9 cellular contexts compared by ENCODE assay signal in the genomic region with DNA sequence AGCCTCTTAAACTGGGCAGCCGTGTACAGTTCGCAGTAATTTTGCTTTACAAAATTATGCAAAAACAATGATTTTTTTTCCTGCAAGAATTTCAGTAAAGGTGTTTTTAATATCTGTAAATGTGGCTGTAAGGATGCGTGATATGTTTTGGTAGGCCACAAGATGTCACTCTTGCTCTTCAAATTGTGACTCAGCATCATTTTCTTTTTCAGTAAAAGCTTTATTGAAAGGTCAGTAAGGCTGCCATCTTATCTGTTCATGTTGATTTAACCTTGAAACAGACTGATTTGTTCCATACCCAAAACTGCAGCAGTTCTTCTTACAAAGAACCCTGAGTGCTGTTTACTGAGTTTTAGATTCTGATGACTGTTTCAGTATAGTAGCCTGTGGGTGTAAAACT. TPM values are rescaled to one million over a fixed set of nuclear protein-coding genes. Genes with fewer than 3 reads are reported as not detected.
DNase-seq lines count a peak whose midpoint lies in the region; ATAC-seq, FAIRE-seq and TF ChIP-seq lines count a peak whose summit lies in the region.
"Had no signal": no experiment of that assay in that cellular context is flagged by ENCODE, and none has a peak within 500 bp of the region (broad histone marks: within the 10 kb centered on the region; RNA-seq: fewer than 3 reads in every experiment).

No MANE protein-coding gene starts in this region.

- TF ChIP-seq POLR2A in GM12891 (IDR thresholded peaks at IDR 0.05; ENCODE audit: low read depth, low read length), result no peak

- FAIRE-seq in GM12891 (lab: Jason Lieb, UNC), result no peak

- H3K4me3 Mint-ChIP-seq in GM23338 (no peak overlapping the region), nephron progenitor cell (no peak overlapping the region)
- H3K4me3 Mint-ChIP-seq: CD8-positive, alpha-beta memory T cell had no signal

- peaks cover 1% of the 10 kb centered on the region for H3K27me3 Mint-ChIP-seq in GM23338 (ENCODE audit: insufficient read depth, low read depth, poor library complexity)
- H3K27me3 Mint-ChIP-seq in nephron progenitor cell (ENCODE audit: low read depth, poor library complexity), result no peaks in the 10 kb centered on the region
- H3K27me3 Mint-ChIP-seq: CD8-positive, alpha-beta memory T cell had no signal

- H3K4me1 Mint-ChIP-seq in GM23338 (peaks cover 10% of the 10 kb centered on the region; the same call in 2 of the 3 replicates), nephron progenitor cell (peaks cover 4% of the 10 kb centered on the region)

- peaks cover 50% of the 10 kb centered on the region for H3K36me3 Mint-ChIP-seq in GM23338 (ENCODE audit: low read depth)
- peaks cover 28% of the 10 kb centered on the region for H3K36me3 Mint-ChIP-seq in nephron progenitor cell (ENCODE audit: low read depth)

- TF ChIP-seq CTCF in GM23338 (conservative IDR thresholded peaks at IDR 0.05; ENCODE audit: low read depth in 2 of 2), result peak; percentile 46 to 48; a peak in 3 of 4 replicates
- TF ChIP-seq CTCF in OCI-LY7 (conservative IDR thresholded peaks at IDR 0.05; ENCODE audit: low read length), result peak; percentile 76
- TF ChIP-seq CTCF in dorsolateral prefrontal cortex (IDR thresholded peaks at IDR 0.05 in 54 of 56, conservative IDR thresholded peaks at IDR 0.05 in 2 of 56; ENCODE audit: low read depth in 1 of 56, partially characterized antibody in 56 of 56), result peak; percentile 24 to 85 (median 66)
- TF ChIP-seq CTCF in nephron progenitor cell (IDR thresholded peaks at IDR 0.05), result peak; percentile 57

- H3K27ac ChIP-seq in GM23338 (ENCODE audit: low read depth), result peak overlapping the region; percentile 82; the same call in 1 of the 2 replicates
- peak overlapping the region; percentile 15 for H3K27ac ChIP-seq in OCI-LY7 (ENCODE audit: low read depth, low read length, poor library complexity, severe bottlenecking)
- peak overlapping the region in 34 of 59 donors; percentile 3 to 77 (median 44) for H3K27ac ChIP-seq in dorsolateral prefrontal cortex

- BruUV-seq in OCI-LY7 (replicated peaks; lab: Mats Ljungman, UMichigan), result no TSS peak

- H3K4me2 ChIP-seq in GM23338 (no peak overlapping the region), OCI-LY7 (ENCODE audit: low read length) (no peak overlapping the region)

- no peaks in the 10 kb centered on the region for H3F3A ChIP-seq in GM23338 (replicated peaks; ENCODE audit: low read depth)

- no peak overlapping the region for H2AFZ ChIP-seq in GM23338
- H2AFZ ChIP-seq in OCI-LY7 (ENCODE audit: low read length), result no peak overlapping the region

- H3K9me2 ChIP-seq in GM23338 (ENCODE audit: insufficient read depth) (no peaks in the 10 kb centered on the region), OCI-LY7 (ENCODE audit: insufficient read depth, low read length) (no peaks in the 10 kb centered on the region)

- H3K36me3 ChIP-seq in GM23338 (ENCODE audit: insufficient read depth), result peaks cover 5% of the 10 kb centered on the region
- peaks cover 78% of the 10 kb centered on the region for H3K36me3 ChIP-seq in OCI-LY7 (ENCODE audit: insufficient read depth, low read length)

- H3K4me3 ChIP-seq in GM23338 (no peak overlapping the region), OCI-LY7 (ENCODE audit: low read depth, low read length, poor library complexity, severe bottlenecking) (no peak overlapping the region), dorsolateral prefrontal cortex (no peak overlapping the region)

- H3K27ac Mint-ChIP-seq in GM23338, result peak overlapping the region; percentile 83
- no peak overlapping the region for H3K27ac Mint-ChIP-seq in nephron progenitor cell
- H3K27ac Mint-ChIP-seq: CD8-positive, alpha-beta memory T cell had no signal

- ATAC-seq in GM23338 (no peak), GM21619 (IDR thresholded peaks at IDR 0.05; ENCODE audit: unreplicated experiment) (no peak)

- POLR2A ChIA-PET in OCI-LY7 (lab: Charles Lee), result no interaction called here

- intact Hi-C loops in OCI-LY7 (cut with micrococcal nuclease; ENCODE audit: unreplicated experiment), result loop anchor here (5.0 kb wide), 1 partner anchor 221 kb away; no protein-coding TSS in a partner anchor
- intact Hi-C loops in dorsolateral prefrontal cortex (cut with DNase I), result loop anchor here (10.0 kb wide), 3 partner anchors 59 to 869 kb away; no protein-coding TSS in a partner anchor

- H3K9me3 Mint-ChIP-seq in GM23338 (no peaks in the 10 kb centered on the region), nephron progenitor cell (no peaks in the 10 kb centered on the region)
- H3K9me3 Mint-ChIP-seq: CD8-positive, alpha-beta memory T cell had no signal

- H3K9me3 ChIP-seq in OCI-LY7 (ENCODE audit: low read length), result no peaks in the 10 kb centered on the region

- H3K4me1 ChIP-seq in GM23338 (ENCODE audit: insufficient read depth) (no peaks in the 10 kb centered on the region), OCI-LY7 (ENCODE audit: insufficient read depth, low read length, poor library complexity, severe bottlenecking) (no peaks in the 10 kb centered on the region)

- H3K27me3 ChIP-seq in GM23338 (ENCODE audit: insufficient read depth), result no peaks in the 10 kb centered on the region
- peaks cover 0 to 8% (median 0%) of the 10 kb centered on the region in 45 donors for H3K27me3 ChIP-seq in dorsolateral prefrontal cortex

- H4K20me1 ChIP-seq in GM23338 (replicated peaks; ENCODE audit: insufficient read depth) (no peaks in the 10 kb centered on the region; the same call in none of the 2 replicates), OCI-LY7 (ENCODE audit: insufficient read depth, low read length) (no peaks in the 10 kb centered on the region)

- CTCF ChIA-PET in OCI-LY7 (lab: Charles Lee; ENCODE audit: unreplicated experiment), result no interaction called here

- DNase-seq in NCI-H1436 treated with DMSO at 0.1 percent for 48 hours (lab: John Stamatoyannopoulos, UW) (peak; percentile 35), NCI-H1436 (lab: John Stamatoyannopoulos, UW) (no peak), GM23338 (ENCODE audit: low spot score) (no peak), OCI-LY7 (ENCODE audit: low spot score) (peak; percentile 45), dorsolateral prefrontal cortex (no peak), nephron progenitor cell (no peak), GM12891 (ENCODE audit: insufficient read length, low spot score) (no peak)

- 0 out of 2 replicates have a peak, but pooled peaks cover 4% of the 10 kb centered on the region for H3K79me2 ChIP-seq in GM23338 (replicated peaks; ENCODE audit: insufficient read depth)
- H3K79me2 ChIP-seq in OCI-LY7 (ENCODE audit: insufficient read depth, low read depth, low read length), result no peaks in the 10 kb centered on the region

TF ChIP-seq in GM23338, 12 proteins besides CTCF, POLR2A, EP300 and RAD21 (continues in another document):
- TF ChIP-seq, protein P1, sequence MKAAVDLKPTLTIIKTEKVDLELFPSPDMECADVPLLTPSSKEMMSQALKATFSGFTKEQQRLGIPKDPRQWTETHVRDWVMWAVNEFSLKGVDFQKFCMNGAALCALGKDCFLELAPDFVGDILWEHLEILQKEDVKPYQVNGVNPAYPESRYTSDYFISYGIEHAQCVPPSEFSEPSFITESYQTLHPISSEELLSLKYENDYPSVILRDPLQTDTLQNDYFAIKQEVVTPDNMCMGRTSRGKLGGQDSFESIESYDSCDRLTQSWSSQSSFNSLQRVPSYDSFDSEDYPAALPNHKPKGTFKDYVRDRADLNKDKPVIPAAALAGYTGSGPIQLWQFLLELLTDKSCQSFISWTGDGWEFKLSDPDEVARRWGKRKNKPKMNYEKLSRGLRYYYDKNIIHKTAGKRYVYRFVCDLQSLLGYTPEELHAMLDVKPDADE (IDR thresholded peaks at IDR 0.05), result no peak
- TF ChIP-seq STAT1 (IDR thresholded peaks at IDR 0.05; ENCODE audit: unreplicated experiment), result no peak

TF ChIP-seq in GM12891, 5 proteins besides CTCF, POLR2A, EP300 and RAD21:
- TF ChIP-seq POLR2AphosphoS5 (IDR thresholded peaks at IDR 0.05; ENCODE audit: low read depth, low read length), result no peak
- TF ChIP-seq TAF1 (IDR thresholded peaks at IDR 0.05; ENCODE audit: low read depth, low read length), result no peak
- no peak for TF ChIP-seq SPI1 (IDR thresholded peaks at IDR 0.05; ENCODE audit: low read depth, low read length)
- TF ChIP-seq PAX5 (IDR thresholded peaks at IDR 0.05; ENCODE audit: insufficient read depth, low read length, severe bottlenecking), result no peak
- TF ChIP-seq POU2F2 (IDR thresholded peaks at IDR 0.05; ENCODE audit: low read depth, low read length), result no peak
TF ChIP-seq in GM12891: peak in this region for 0.

RNA-seq across cellular contexts. Expression of a gene that starts 39.9 kb away (rescaled TPM):
- total RNA-seq in GM23338 (2014; rRNA removed; shearing (Covaris generic)), result 44.8 and 48.4 TPM in 2 replicates
- polyA plus RNA-seq in GM23338 (2016; fragmentation: Nextera tagmentation; extraction: Ambion mirVana), result 35.3 and 45.3 TPM in 2 replicates
- 16.2 and 16.9 TPM in 2 replicates for total RNA-seq in OCI-LY7 (2014; rRNA removed; shearing (Covaris generic))
- total RNA-seq in OCI-LY7 (2022), result 20.1 and 22.0 TPM in 2 replicates
- total RNA-seq in dorsolateral prefrontal cortex, result 10 to 100 TPM; 10.9 to 20.8 (median 16.2) TPM
- polyA plus RNA-seq in GM12891 (2012; ENCODE audit: low read depth, missing spikeins), result 9.8 TPM

RNA-seq across cellular contexts. Expression of a gene that starts 44.0 kb away (rescaled TPM):
- 110 and 111 TPM in 2 replicates for total RNA-seq in GM23338 (2014; rRNA removed; shearing (Covaris generic))
- polyA plus RNA-seq in GM23338 (2016; fragmentation: Nextera tagmentation; extraction: Ambion mirVana), result 166 and 167 TPM in 2 replicates
- total RNA-seq in OCI-LY7 (2014; rRNA removed; shearing (Covaris generic)), result 144 and 161 TPM in 2 replicates
- 251 and 270 TPM in 2 replicates for total RNA-seq in OCI-LY7 (2022)
- total RNA-seq in dorsolateral prefrontal cortex, result 100 to 1,000 TPM in 7 of 120 experiments, 10 to 100 TPM in 113; 52.6 to 124 (median 81.9) TPM
- polyA plus RNA-seq in GM12891 (2012; ENCODE audit: low read depth, missing spikeins), result 128 TPM

Comparison
In these comparisons a context has a peak if more than half of its experiments do, and no peak if none do; other contexts are left out.
1. DNase-seq: peak in NCI-H1436 treated with DMSO at 0.1 percent for 48 hours (single experiment) and OCI-LY7 (single experiment); none in NCI-H1436 (single experiment), GM23338 (single experiment), dorsolateral prefrontal cortex (0 of 10), nephron progenitor cell (single experiment) and GM12891 (single experiment).
2. H3K27ac ChIP-seq: peak in every context shown above with its lines; median percentile 82 in GM23338; 44 in dorsolateral prefrontal cortex; 15 in OCI-LY7.
3. Peak in every context shown above with its lines, with median percentiles within 50 percentile points of each other: CTCF ChIP-seq.